Comparison of ENCODE assay signal across 8 cellular contexts in the genomic region with DNA sequence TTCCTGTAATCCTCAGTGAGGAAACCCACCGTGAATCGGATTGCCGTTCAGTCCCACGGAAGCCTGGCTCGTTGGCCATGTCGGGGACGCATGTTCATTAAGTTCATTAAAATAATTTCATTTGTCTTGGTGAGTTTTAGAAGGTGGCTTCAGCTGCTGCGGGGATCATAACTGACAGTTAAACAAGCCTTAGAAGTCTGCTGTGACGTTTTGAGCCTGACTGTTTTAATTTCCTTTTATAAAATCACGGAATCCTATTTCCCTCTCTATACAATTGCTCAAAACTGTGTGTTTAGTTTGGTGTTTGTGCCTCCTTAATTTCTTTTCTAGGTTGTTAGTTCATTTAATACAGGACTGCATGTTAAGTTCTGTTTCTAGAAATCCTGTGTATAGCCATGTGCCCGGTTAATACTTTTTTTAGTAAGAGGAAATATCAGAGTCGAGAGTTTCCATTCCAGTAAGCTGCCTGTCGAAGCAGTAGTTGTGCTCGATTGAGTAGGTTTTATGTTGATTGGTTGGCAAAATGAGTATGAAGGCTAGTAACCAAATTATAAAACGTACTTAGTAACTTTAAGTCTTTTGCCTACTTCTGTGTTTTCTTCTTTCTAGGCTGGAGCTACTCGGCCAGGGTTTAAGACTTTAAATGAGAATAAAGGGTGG. TPM values are rescaled to one million over a fixed set of nuclear protein-coding genes. Genes with fewer than 3 reads are reported as not detected.
DNase-seq lines count a peak whose midpoint lies in the region; FAIRE-seq and TF ChIP-seq lines count a peak whose summit lies in the region.

No MANE protein-coding gene starts in this region.

- H3K36me3 ChIP-seq in astrocyte (ENCODE audit: insufficient read depth, low read length) (peaks cover 4% of the 10 kb centered on the region), kidney (ENCODE audit: control insufficient read depth in 1 of 2, insufficient read depth in 2 of 2, low read length in 2 of 2) (peaks cover 2 to 3% of the 10 kb centered on the region in 2 donors), stomach smooth muscle (ENCODE audit: control insufficient read depth in 2 of 2, insufficient read depth in 2 of 2, low read length in 2 of 2) (peaks cover 0 to 3% of the 10 kb centered on the region in 2 donors)

- H3K27me3 Mint-ChIP-seq in astrocyte (ENCODE audit: low read depth, unreplicated experiment) = no peaks in the 10 kb centered on the region

- intact Hi-C loops in kidney (cut with DNase I) = no loop called here

- H3K27ac ChIP-seq in astrocyte (ENCODE audit: low read depth, low read length) = peak overlapping the region; percentile 90
- peak overlapping the region; percentile 93 to 95 for H3K27ac ChIP-seq in kidney (ENCODE audit: low read depth in 2 of 2, low read length in 2 of 2)
- peak overlapping the region; percentile 95 for H3K27ac ChIP-seq in stomach smooth muscle (ENCODE audit: low read length)

- H3K27ac Mint-ChIP-seq in astrocyte (ENCODE audit: unreplicated experiment) = peak overlapping the region; percentile 97

- no peaks in the 10 kb centered on the region for H3K9me3 Mint-ChIP-seq in astrocyte (ENCODE audit: unreplicated experiment)

- H3K27me3 ChIP-seq in astrocyte (ENCODE audit: insufficient read depth, low read length) (no peaks in the 10 kb centered on the region), stomach smooth muscle (ENCODE audit: control insufficient read depth in 1 of 2, insufficient read depth in 2 of 2, low read length in 2 of 2) (no peaks in the 10 kb centered on the region)

- H3K9ac ChIP-seq in astrocyte (ENCODE audit: low read length) (peak overlapping the region; percentile 88), kidney (ENCODE audit: low read length in 2 of 2) (peak overlapping the region; percentile 78 to 97), stomach smooth muscle (ENCODE audit: low read length in 2 of 2) (peak overlapping the region; percentile 86 to 99)

- no peaks in the 10 kb centered on the region for H3K36me3 Mint-ChIP-seq in astrocyte (ENCODE audit: low read depth, unreplicated experiment)

- H3K4me3 Mint-ChIP-seq in astrocyte (ENCODE audit: unreplicated experiment) = peak overlapping the region; percentile 99

- no peak for TF ChIP-seq CTCF in GM12865 (IDR thresholded peaks at IDR 0.05; ENCODE audit: insufficient read depth, low read depth, low read length, missing control alignments)
- TF ChIP-seq CTCF in astrocyte (IDR thresholded peaks at IDR 0.05; ENCODE audit: insufficient read depth, low read depth, low read length) = no peak
- TF ChIP-seq CTCF in kidney (IDR thresholded peaks at IDR 0.05; ENCODE audit: borderline replicate concordance, extremely low read depth, insufficient read depth) = no peak

- peaks cover 21% of the 10 kb centered on the region for H4K20me1 ChIP-seq in astrocyte (ENCODE audit: insufficient read depth, low read length)

- peaks cover 15% of the 10 kb centered on the region for H3K4me1 Mint-ChIP-seq in astrocyte (ENCODE audit: low read depth, unreplicated experiment)

- peaks cover 5% of the 10 kb centered on the region for H3K4me1 ChIP-seq in astrocyte (ENCODE audit: insufficient read depth, low read length)
- H3K4me1 ChIP-seq in kidney (ENCODE audit: control insufficient read depth in 1 of 2, insufficient read depth in 1 of 2, low read depth in 1 of 2, low read length in 2 of 2) = no peaks in the 10 kb centered on the region
- peaks cover 6% of the 10 kb centered on the region for H3K4me1 ChIP-seq in stomach smooth muscle (ENCODE audit: control insufficient read depth, insufficient read depth, low read length)

- H3K4me3 ChIP-seq in GM12865 (ENCODE audit: low read depth, low read length) = peak overlapping the region; percentile 68
- peak overlapping the region; percentile 81 for H3K4me3 ChIP-seq in Jurkat, Clone E6-1 (ENCODE audit: low read length)
- peak overlapping the region; percentile 83 for H3K4me3 ChIP-seq in astrocyte (ENCODE audit: insufficient read depth, low read depth, low read length)
- peak overlapping the region; percentile 89 to 92 for H3K4me3 ChIP-seq in kidney (ENCODE audit: low read length in 2 of 2)
- H3K4me3 ChIP-seq in stomach smooth muscle (ENCODE audit: low read length in 2 of 2) = peak overlapping the region; percentile 93 to 97

- H3K79me2 ChIP-seq in astrocyte (ENCODE audit: insufficient read depth, low read length) = peaks cover 54% of the 10 kb centered on the region

- H2AFZ ChIP-seq in astrocyte (ENCODE audit: low read depth, low read length) = peak overlapping the region; percentile 80

- peak overlapping the region; percentile 89 for H3K4me2 ChIP-seq in astrocyte (ENCODE audit: low read length)

- DNase-seq in GM12865 (ENCODE audit: low read depth) (peak; percentile 42), astrocyte (ENCODE audit: low read depth) (peak; percentile 16), kidney (no peak), LoVo (ENCODE audit: low spot score) (no peak), NCI-H226 (no peak), SKM-1 treated with dmso at 0.1 percent for 144 hours (lab: John Stamatoyannopoulos, UW; ENCODE audit: unreplicated experiment) (no peak)
- DNase-seq in Jurkat, Clone E6-1 (ENCODE audit: low read depth, low spot score) = no peak

- FAIRE-seq in astrocyte (lab: Jason Lieb, UNC) = no peak
- no peak for FAIRE-seq in kidney (lab: Jason Lieb, UNC)

- H3K9me3 ChIP-seq in astrocyte (ENCODE audit: insufficient read depth, low read depth, low read length) (no peaks in the 10 kb centered on the region), kidney (ENCODE audit: control insufficient read depth in 1 of 2, low read length in 2 of 2) (no peaks in the 10 kb centered on the region), stomach smooth muscle (ENCODE audit: control insufficient read depth in 2 of 2, low read length in 2 of 2) (no peaks in the 10 kb centered on the region)

RNA-seq across cellular contexts. Expression of a gene that starts 0.7 kb away (rescaled TPM):
- 56.7 TPM for polyA plus RNA-seq in Jurkat, Clone E6-1 (2012; ENCODE audit: insufficient read depth, insufficient read length)
- total RNA-seq in astrocyte (101 and 103 TPM in 2 replicates), kidney (48.5 TPM)
- polyA plus RNA-seq in kidney (ENCODE audit: insufficient read depth, low read depth, low replicate concordance) = 30.0 TPM

RNA-seq across cellular contexts. Expression of a gene that starts 52.7 kb away (rescaled TPM):
- polyA plus RNA-seq in Jurkat, Clone E6-1 (2012; ENCODE audit: insufficient read depth, insufficient read length) = 19.6 TPM
- total RNA-seq in astrocyte (13.6 and 16.7 TPM in 2 replicates), kidney (15.7 TPM)
- 6.8 TPM for polyA plus RNA-seq in kidney (ENCODE audit: insufficient read depth, low read depth, low replicate concordance)

Comparison
In these comparisons a context has a peak if more than half of its experiments do, and no peak if none do; other contexts are left out.
1. DNase-seq: peak in GM12865 (single experiment) and astrocyte (single experiment); none in Jurkat, Clone E6-1 (single experiment), kidney (single experiment), LoVo (single experiment), NCI-H226 (single experiment) and SKM-1 treated with dmso at 0.1 percent for 144 hours (single experiment).
2. Peak in every context shown above with its lines, with median percentiles within 50 percentile points of each other: H3K4me3 ChIP-seq, H3K27ac ChIP-seq and H3K9ac ChIP-seq.